Comparison of ENCODE assay signal across 15 cellular contexts in the genomic region with DNA sequence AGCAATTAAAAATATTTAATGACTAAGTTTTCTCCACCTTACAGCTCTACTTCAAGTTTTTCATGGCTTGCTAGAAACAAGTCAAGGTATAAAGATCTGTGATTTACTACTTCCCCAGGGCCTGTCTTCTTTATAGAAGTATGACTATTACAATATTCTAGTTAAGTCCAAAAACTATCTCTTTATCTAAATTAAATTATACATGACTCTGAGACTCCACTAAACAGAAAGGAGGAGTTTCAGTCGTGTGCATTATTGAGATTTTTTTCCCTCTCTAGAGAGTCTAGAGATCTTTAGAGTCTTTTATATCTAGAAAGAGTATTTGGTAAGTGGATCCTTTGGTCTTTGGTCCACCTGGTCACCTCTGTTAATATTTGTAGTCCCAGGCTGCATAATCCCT.
"Had no signal": no experiment of that assay in that cellular context is flagged by ENCODE, and none has a peak within 500 bp of the region (broad histone marks: within the 10 kb centered on the region; RNA-seq: fewer than 3 reads in every experiment).

No MANE protein-coding gene starts in this region.

- H3K36me3 Mint-ChIP-seq: neural progenitor cell; stimulated activated memory B cell treated with anti-CD40 and anti-IgM and Interleukin-4, amounts not matched to agents 10 μg/mL and 1 μg/mL and 100 μg/mL, for 72 hours had no signal

- H3K27ac ChIP-seq: lower lobe of right lung, neural progenitor cell, parathyroid adenoma, tibial artery, vagina had no signal

- ATAC-seq: stimulated activated memory B cell treated with anti-CD40 and anti-IgM and Interleukin-4, amounts not matched to agents 10 μg/mL and 1 μg/mL and 100 μg/mL, for 72 hours had no signal

- H3K4me1 Mint-ChIP-seq: neural progenitor cell; stimulated activated memory B cell treated with anti-CD40 and anti-IgM and Interleukin-4, amounts not matched to agents 10 μg/mL and 1 μg/mL and 100 μg/mL, for 72 hours had no signal

- H3K27me3 Mint-ChIP-seq: stimulated activated memory B cell treated with anti-CD40 and anti-IgM and Interleukin-4, amounts not matched to agents 10 μg/mL and 1 μg/mL and 100 μg/mL, for 72 hours had no signal

- H3K36me3 ChIP-seq: lower lobe of right lung, neural progenitor cell, tibial artery, vagina had no signal

- H3K27me3 ChIP-seq: neural progenitor cell, tibial artery, vagina had no signal

- H3K4me3 ChIP-seq: lower lobe of right lung, neural progenitor cell, tibial artery, vagina had no signal

- H3K79me2 ChIP-seq: parathyroid adenoma had no signal

- H3K4me3 Mint-ChIP-seq: neural progenitor cell; stimulated activated memory B cell treated with anti-CD40 and anti-IgM and Interleukin-4, amounts not matched to agents 10 μg/mL and 1 μg/mL and 100 μg/mL, for 72 hours had no signal

- H3K4me2 ChIP-seq: neural progenitor cell had no signal

- H3K4me1 ChIP-seq: lower lobe of right lung, neural progenitor cell, parathyroid adenoma, tibial artery, vagina had no signal

- H2AFZ ChIP-seq: neural progenitor cell, parathyroid adenoma had no signal

- H3K9ac ChIP-seq: neural progenitor cell, parathyroid adenoma had no signal

- H3K9me3 ChIP-seq: lower lobe of right lung, tibial artery, vagina had no signal

- DNase-seq: activated CD4-positive, alpha-beta T cell treated with anti-CD3 and anti-CD28 coated beads for 1 hour; activated CD4-positive, alpha-beta T cell treated with anti-CD3 and anti-CD28 coated beads, Interleukin-2, amount 50 U/mL, for 4 hours; activated naive CD4-positive, alpha-beta T cell; activated T-cell treated with anti-CD3 and anti-CD28 coated beads for 4 hours; anterior cingulate cortex; cortex of kidney; effector CD8-positive, alpha-beta T cell; foreskin melanocyte; lower lobe of right lung; stimulated activated CD4-positive, alpha-beta T cell treated with anti-CD3 and anti-CD28 coated beads, Interleukin-2, amount 100 ng/mL, for 48 hours; tibial artery had no signal

- H3K27ac Mint-ChIP-seq: neural progenitor cell; stimulated activated memory B cell treated with anti-CD40 and anti-IgM and Interleukin-4, amounts not matched to agents 10 μg/mL and 1 μg/mL and 100 μg/mL, for 72 hours had no signal
